17 cellular contexts compared by ENCODE assay signal in genomic region chr11:120272303-120272702, GRCh38. TPM values are rescaled to one million over a fixed set of nuclear protein-coding genes. Genes with fewer than 3 reads are reported as not detected.
A peak's percentile ranks its signal among the peaks of the same experiment; 100 is the strongest.
DNase-seq lines count a peak whose midpoint lies in the region; ATAC-seq and TF ChIP-seq lines count a peak whose summit lies in the region.
"Had no signal": no experiment of that assay in that cellular context is flagged by ENCODE, and none has a peak within 500 bp of the region (broad histone marks: within the 10 kb centered on the region; RNA-seq: fewer than 3 reads in every experiment).

No MANE protein-coding gene starts in this region.

- no peak overlapping the region for H3K4me3 Mint-ChIP-seq in nephron progenitor cell
- H3K4me3 Mint-ChIP-seq: activated naive CD4-positive, alpha-beta T cell treated with anti-CD3 and anti-CD28 coated beads, Interleukin-2, amount 50 U/mL, for 24 hours; IgD-negative memory B cell had no signal

- H3K4me1 Mint-ChIP-seq in nephron progenitor cell, result peaks cover 42% of the 10 kb centered on the region
- H3K4me1 Mint-ChIP-seq: activated naive CD4-positive, alpha-beta T cell treated with anti-CD3 and anti-CD28 coated beads, Interleukin-2, amount 50 U/mL, for 24 hours; IgD-negative memory B cell had no signal

- no peak for ATAC-seq in HG03025 (IDR thresholded peaks at IDR 0.05; ENCODE audit: low FRiP score, unreplicated experiment)
- ATAC-seq: gastrocnemius medialis; stimulated activated naive CD8-positive, alpha-beta T cell treated with anti-CD3 and anti-CD28 coated beads, Interleukin-15, Interleukin-2, amounts not matched to agents 100 U/mL and 50 U/mL, for 24 hours had no signal

- DNase-seq in Daoy (ENCODE audit: low read depth) (peak; percentile 85), M059J (ENCODE audit: low read depth) (peak; percentile 87), dermis blood vessel endothelial cell (peak; percentile 27), nephron progenitor cell (no peak), NOMO-1 (lab: John Stamatoyannopoulos, UW; ENCODE audit: unreplicated experiment in 2 of 2) (no peak), NCI-H1048 (lab: John Stamatoyannopoulos, UW) (no peak), NCI-H2107 (lab: John Stamatoyannopoulos, UW) (no peak)
- DNase-seq: C1 segment of cervical spinal cord; gastrocnemius medialis; left cardiac atrium; NCI-H146; NCI-H526 treated with DMSO at 0.1 percent for 48 hours; stimulated activated naive CD8-positive, alpha-beta T cell treated with anti-CD3 and anti-CD28 coated beads, Interleukin-15, Interleukin-2, amounts not matched to agents 100 U/mL and 50 U/mL, for 24 hours had no signal

- no peak for TF ChIP-seq CTCF in nephron progenitor cell (IDR thresholded peaks at IDR 0.05)

- no peaks in the 10 kb centered on the region for H3K9me3 Mint-ChIP-seq in nephron progenitor cell
- H3K9me3 Mint-ChIP-seq: activated naive CD4-positive, alpha-beta T cell treated with anti-CD3 and anti-CD28 coated beads, Interleukin-2, amount 50 U/mL, for 24 hours; IgD-negative memory B cell had no signal

- H3K27me3 Mint-ChIP-seq in nephron progenitor cell (ENCODE audit: low read depth, poor library complexity), result peaks cover 53% of the 10 kb centered on the region

- H3K36me3 Mint-ChIP-seq in nephron progenitor cell (ENCODE audit: low read depth), result no peaks in the 10 kb centered on the region
- H3K36me3 Mint-ChIP-seq: activated naive CD4-positive, alpha-beta T cell treated with anti-CD3 and anti-CD28 coated beads, Interleukin-2, amount 50 U/mL, for 24 hours; IgD-negative memory B cell had no signal

- H3K27ac Mint-ChIP-seq in nephron progenitor cell, result peak overlapping the region; percentile 53
- H3K27ac Mint-ChIP-seq: activated naive CD4-positive, alpha-beta T cell treated with anti-CD3 and anti-CD28 coated beads, Interleukin-2, amount 50 U/mL, for 24 hours; IgD-negative memory B cell had no signal

RNA-seq across cellular contexts. Expression of gene POU2F3, which starts 32.4 kb away (rescaled TPM):
- total RNA-seq in Daoy (2014; rRNA removed; shearing (Covaris generic)), result not detected in 2 replicates
- total RNA-seq in M059J (2014; rRNA removed; shearing (Covaris generic)), result 0.02 TPM in 1 of 2 replicates, not detected in the other
- total RNA-seq in dermis blood vessel endothelial cell, result under 0.01 TPM in 1 of 2 replicates, not detected in the other
- total RNA-seq: gastrocnemius medialis, left cardiac atrium, SJSA1 had no signal

RNA-seq across cellular contexts. Expression of gene TLCD5, which starts 52.8 kb away (rescaled TPM):
- 5.7 and 11.4 TPM in 2 replicates for total RNA-seq in Daoy (2014; rRNA removed; shearing (Covaris generic))
- total RNA-seq in M059J (2014; rRNA removed; shearing (Covaris generic)), result 3.7 and 4.8 TPM in 2 replicates
- 6.3 and 8.5 TPM in 2 replicates for total RNA-seq in dermis blood vessel endothelial cell

Comparison
In these comparisons a context has a peak if more than half of its experiments do, and no peak if none do; other contexts are left out.
1. DNase-seq: peak in Daoy (single experiment), M059J (single experiment) and dermis blood vessel endothelial cell (single experiment); none in nephron progenitor cell (single experiment), NOMO-1 (0 of 2), NCI-H1048 (single experiment) and NCI-H2107 (single experiment).